Comparison of ENCODE assay signal across 24 cellular contexts in the genomic region with DNA sequence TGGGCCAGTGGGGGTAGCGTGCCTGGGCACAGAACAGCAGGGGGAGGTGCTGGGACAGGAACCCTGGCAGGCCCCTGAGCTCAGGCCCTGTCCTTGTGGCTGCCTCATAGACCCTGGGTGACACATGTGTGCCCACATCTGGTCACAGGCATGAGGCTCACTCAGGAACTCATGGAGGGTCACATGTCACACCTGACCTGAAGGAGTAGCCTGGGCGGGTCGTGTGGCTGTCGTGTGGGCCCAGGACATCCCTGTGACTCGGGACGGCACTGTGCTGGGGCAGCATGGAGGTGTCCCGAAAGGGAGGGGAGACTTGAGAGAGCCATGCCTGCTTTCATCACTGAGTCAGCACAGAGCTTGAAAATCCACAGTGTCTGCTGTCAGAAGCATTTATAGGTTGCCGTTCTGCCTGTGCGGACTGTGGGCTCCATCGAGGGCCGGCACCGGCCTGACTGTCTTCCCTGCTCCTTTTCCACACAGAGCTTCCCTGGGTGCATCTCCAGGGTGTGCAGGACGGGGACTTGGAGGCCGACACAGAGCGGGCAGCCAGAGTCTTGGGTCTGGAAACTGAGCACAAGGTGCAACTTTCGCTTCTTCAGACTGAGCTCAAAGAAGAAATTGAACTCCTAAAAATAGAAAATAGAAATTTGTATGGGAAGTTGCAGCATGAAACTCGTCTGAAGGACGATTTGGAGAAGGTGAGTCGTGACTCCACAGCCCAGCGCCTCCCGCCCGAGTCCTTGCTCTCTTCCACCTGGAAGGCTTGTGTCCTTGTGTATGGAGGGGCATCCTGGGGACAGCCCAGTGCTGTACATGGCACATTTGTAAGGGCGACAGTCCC. TPM values are rescaled to one million over a fixed set of nuclear protein-coding genes. Genes with fewer than 3 reads are reported as not detected.
DNase-seq lines count a peak whose midpoint lies in the region; ATAC-seq, FAIRE-seq and TF ChIP-seq lines count a peak whose summit lies in the region.
"Had no signal": no experiment of that assay in that cellular context is flagged by ENCODE, and none has a peak within 500 bp of the region (broad histone marks: within the 10 kb centered on the region; RNA-seq: fewer than 3 reads in every experiment).

No MANE protein-coding gene starts in this region.

- TF ChIP-seq POLR2A in heart left ventricle (IDR thresholded peaks at IDR 0.05) = no peak

- ATAC-seq in heart left ventricle (peak in 3 of 4 donors; percentile 2 to 18 (median 9)), Right ventricle myocardium superior (ENCODE audit: poor library complexity) (no peak), HG02798 (IDR thresholded peaks at IDR 0.05; ENCODE audit: poor library complexity, unreplicated experiment) (peak; percentile 60), HG03139 (IDR thresholded peaks at IDR 0.05; ENCODE audit: unreplicated experiment) (no peak), GM18861 (IDR thresholded peaks at IDR 0.05; ENCODE audit: unreplicated experiment) (no peak)
- ATAC-seq: activated CD4-positive, CD25-positive, alpha-beta regulatory T cell treated with anti-CD3 and anti-CD28 coated beads, Interleukin-2, amount 50 U/mL, for 24 hours had no signal

- DNase-seq in heart left ventricle = no peak
- no peak for DNase-seq in Right ventricle myocardium superior
- DNase-seq in bronchial epithelial cell (ENCODE audit: low read depth) = no peak
- no peak for DNase-seq in glutamatergic neuron
- DNase-seq in HFFc6 = no peak
- DNase-seq: activated effector memory CD4-positive, alpha-beta T cell treated with anti-CD3 and anti-CD28 coated beads, Interleukin-2, amount 50 U/mL, for 16 hours; amniotic stem cell; CD4-positive, CD25-positive, alpha-beta regulatory T cell; DND-41; effector CD8-positive, alpha-beta T cell; HCEC 1CT; kidney; NCI-H1930; NCI-H510A; nephron progenitor cell; stomach; upper lobe of left lung had no signal

- intact Hi-C loops in heart left ventricle (cut with DNase I) = no loop called here
- intact Hi-C loops in Right ventricle myocardium superior (cut with DNase I) = no loop called here

- no peaks in the 10 kb centered on the region for H3K27me3 ChIP-seq in heart left ventricle
- no peaks in the 10 kb centered on the region for H3K27me3 ChIP-seq in bronchial epithelial cell (ENCODE audit: control insufficient read depth, insufficient read depth, low read length)
- H3K27me3 ChIP-seq: hepatocyte, stomach, upper lobe of left lung had no signal

- H3K9me3 ChIP-seq in heart left ventricle = no peaks in the 10 kb centered on the region
- H3K9me3 ChIP-seq: stomach, upper lobe of left lung had no signal

- H3K27me3 Mint-ChIP-seq in glutamatergic neuron (ENCODE audit: unreplicated experiment) (no peaks in the 10 kb centered on the region), HFFc6 (ENCODE audit: insufficient read depth) (no peaks in the 10 kb centered on the region)
- H3K27me3 Mint-ChIP-seq: CD4-positive, CD25-positive, alpha-beta regulatory T cell; central memory CD8-positive, alpha-beta T cell had no signal

- H3K27ac Mint-ChIP-seq in glutamatergic neuron (ENCODE audit: unreplicated experiment) (no peak overlapping the region), HFFc6 (no peak overlapping the region)
- H3K27ac Mint-ChIP-seq: nephron progenitor cell; T-helper 2 cell treated with Interferon-gamma antibody and Interleukin-4, amounts not matched to agents 5 μg/mL and 100 μg/mL, for 36 hours had no signal

- TF ChIP-seq CTCF in heart left ventricle (IDR thresholded peaks at IDR 0.05) (no peak), bronchial epithelial cell (IDR thresholded peaks at IDR 0.05; ENCODE audit: insufficient read depth, low read length, severe bottlenecking) (no peak), glutamatergic neuron (IDR thresholded peaks at IDR 0.05; ENCODE audit: partially characterized antibody, unreplicated experiment) (no peak), HFFc6 (IDR thresholded peaks at IDR 0.05) (no peak)

- no peak overlapping the region for H3K27ac ChIP-seq in heart left ventricle
- H3K27ac ChIP-seq: hepatocyte, stomach, upper lobe of left lung had no signal

- no peaks in the 10 kb centered on the region for H3K9me3 Mint-ChIP-seq in glutamatergic neuron (ENCODE audit: unreplicated experiment)
- no peaks in the 10 kb centered on the region for H3K9me3 Mint-ChIP-seq in HFFc6
- H3K9me3 Mint-ChIP-seq: CD4-positive, CD25-positive, alpha-beta regulatory T cell; central memory CD8-positive, alpha-beta T cell; T-helper 2 cell treated with Interferon-gamma antibody and Interleukin-4, amounts not matched to agents 5 μg/mL and 100 μg/mL, for 36 hours had no signal

- peak; percentile 7 for FAIRE-seq in bronchial epithelial cell (lab: Jason Lieb, UNC)
- FAIRE-seq: kidney had no signal

- no peak overlapping the region for H3K4me3 ChIP-seq in heart left ventricle
- no peak overlapping the region for H3K4me3 ChIP-seq in bronchial epithelial cell (ENCODE audit: low read depth, low read length)
- H3K4me3 ChIP-seq: hepatocyte, stomach, upper lobe of left lung had no signal

- WGBS in heart left ventricle, 4 donors = 89 to 90% (median 89%) methylated on average over 23 of the region's 23 CpGs

- H3K36me3 Mint-ChIP-seq in glutamatergic neuron (ENCODE audit: unreplicated experiment) = no peaks in the 10 kb centered on the region
- H3K36me3 Mint-ChIP-seq in HFFc6 (ENCODE audit: low read depth) = peaks cover 21% of the 10 kb centered on the region; the same call in 1 of the 2 replicates

- H3K4me1 Mint-ChIP-seq in glutamatergic neuron (ENCODE audit: low read depth, unreplicated experiment) (no peaks in the 10 kb centered on the region), HFFc6 (ENCODE audit: low read depth) (no peaks in the 10 kb centered on the region)
- H3K4me1 Mint-ChIP-seq: central memory CD8-positive, alpha-beta T cell had no signal

- H3K36me3 ChIP-seq in heart left ventricle (peaks cover 0 to 95% (median 84%) of the 10 kb centered on the region in 9 donors), bronchial epithelial cell (ENCODE audit: control insufficient read depth, insufficient read depth, low read length) (peaks cover 29% of the 10 kb centered on the region)

- H3K4me1 ChIP-seq in heart left ventricle = no peaks in the 10 kb centered on the region
- H3K4me1 ChIP-seq: stomach, upper lobe of left lung had no signal

- H3K4me3 Mint-ChIP-seq in glutamatergic neuron (ENCODE audit: unreplicated experiment) = no peak overlapping the region
- H3K4me3 Mint-ChIP-seq in HFFc6 = no peak overlapping the region
- H3K4me3 Mint-ChIP-seq: CD4-positive, CD25-positive, alpha-beta regulatory T cell; central memory CD8-positive, alpha-beta T cell; nephron progenitor cell; T-helper 2 cell treated with Interferon-gamma antibody and Interleukin-4, amounts not matched to agents 5 μg/mL and 100 μg/mL, for 36 hours had no signal

RNA-seq across cellular contexts. Expression of a gene that starts 32.8 kb away (rescaled TPM):
- total RNA-seq in heart left ventricle (10 to 100 TPM; 23.0 to 73.0 (median 36.7) TPM), Right ventricle myocardium superior (28.9 TPM), bronchial epithelial cell (11.1 and 11.3 TPM in 2 replicates), glutamatergic neuron (ENCODE audit: unreplicated experiment) (117 TPM)
- 10 to 100 TPM; 17.0 to 40.7 TPM for polyA plus RNA-seq in heart left ventricle
- 10 to 100 TPM; 23.2 to 26.9 (median 25.5) TPM for total RNA-seq in HFFc6 (2021; fragmentation: NEBNext Ultra II Directional; extraction: Animal tissue kit (Norgen Biotek cat#: 25700))

RNA-seq across cellular contexts. Expression of a gene that starts 33.0 kb away (rescaled TPM):
- total RNA-seq in heart left ventricle (1 to 10 TPM in 6 of 9 donors, under 1 TPM in 3; 0.72 to 4.0 (median 1.3) TPM), Right ventricle myocardium superior (1.0 TPM), bronchial epithelial cell (0.53 and 0.77 TPM in 2 replicates), glutamatergic neuron (ENCODE audit: unreplicated experiment) (9.7 TPM)
- 1 to 10 TPM in 1 of 2 donors, under 1 TPM in 1; 0.64 to 1.8 TPM for polyA plus RNA-seq in heart left ventricle
- 1 to 10 TPM; 5.2 to 7.7 (median 7.1) TPM for total RNA-seq in HFFc6 (2021; fragmentation: NEBNext Ultra II Directional; extraction: Animal tissue kit (Norgen Biotek cat#: 25700))

Comparison
In these comparisons a context has a peak if more than half of its experiments do, and no peak if none do; other contexts are left out.
1. ATAC-seq: peak in heart left ventricle (3 of 4) and HG02798 (single experiment); none in Right ventricle myocardium superior (single experiment), HG03139 (single experiment) and GM18861 (single experiment).